Comparison of ENCODE assay signal across 8 cellular contexts in the genomic region with DNA sequence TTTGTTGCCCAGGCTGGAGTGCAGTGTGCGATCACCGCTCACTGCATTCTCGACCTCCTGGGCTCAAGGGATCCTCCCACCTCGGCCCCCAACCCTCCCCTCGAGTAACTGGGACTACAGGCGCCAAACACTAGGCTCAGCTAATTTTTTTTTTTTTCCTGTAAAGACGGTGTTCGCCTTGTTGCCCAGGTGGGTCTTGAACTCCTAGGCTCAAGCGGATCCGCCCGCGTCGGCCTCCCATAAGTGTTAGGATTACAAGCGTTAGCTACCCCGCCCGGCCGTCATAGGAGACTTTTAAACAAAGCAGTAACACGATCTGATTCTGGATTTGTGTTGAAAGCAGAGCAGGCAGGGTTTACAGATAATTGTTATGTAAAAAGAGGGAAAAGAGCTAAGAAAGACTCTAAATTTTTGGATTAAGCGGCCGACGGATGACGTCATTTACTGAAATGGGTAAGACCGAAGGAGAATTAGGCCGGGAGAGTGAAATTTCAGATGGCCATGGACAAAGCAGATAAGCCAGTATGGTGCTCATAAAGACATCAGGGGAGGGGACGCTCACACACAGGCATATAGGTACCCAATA. TPM values are rescaled to one million over a fixed set of nuclear protein-coding genes. Genes with fewer than 3 reads are reported as not detected.
DNase-seq lines count a peak whose midpoint lies in the region; ATAC-seq, FAIRE-seq and TF ChIP-seq lines count a peak whose summit lies in the region.

No MANE protein-coding gene starts in this region.

- H3K4me2 ChIP-seq in K562 (ENCODE audit: insufficient read depth, low read length), result peak overlapping the region; percentile 91

- peaks cover 8% of the 10 kb centered on the region; the same call in 1 of the 2 replicates for H4K20me1 ChIP-seq in K562 (replicated peaks; ENCODE audit: control insufficient read depth, insufficient read depth, low read length)

- H3K4me1 ChIP-seq in K562 (replicated peaks in 1 of 2; ENCODE audit: control insufficient read depth in 2 of 2, insufficient read depth in 2 of 2, low read length in 2 of 2), result peaks cover 4 to 24% of the 10 kb centered on the region in 2 experiments; a peak in 3 of 5 replicates
- peaks cover 45 to 55% (median 46%) of the 10 kb centered on the region in 3 donors for H3K4me1 ChIP-seq in skeletal muscle tissue (ENCODE audit: control insufficient read depth in 3 of 3, insufficient read depth in 3 of 3, low read length in 3 of 3)

- DNase-seq in COLO668 (lab: John Stamatoyannopoulos, UW; ENCODE audit: unreplicated experiment) (peak; percentile 71), HL-60 (ENCODE audit: low read depth in 1 of 2, low spot score in 1 of 2) (no peak), RWPE1 (ENCODE audit: low spot score) (no peak), K562 (ENCODE audit: extremely low read depth in 1 of 4, low spot score in 3 of 4) (no peak), inferior parietal cortex (ENCODE audit: extremely low spot score) (peak; percentile 71), hepatic stellate cell (ENCODE audit: low spot score) (no peak)

- H3K9me1 ChIP-seq in K562 (ENCODE audit: control insufficient read depth, insufficient read depth, low read length), result no peaks in the 10 kb centered on the region

- H3K36me3 ChIP-seq in K562 (ENCODE audit: control insufficient read depth, insufficient read depth, low read length) (peaks cover 20% of the 10 kb centered on the region; the same call in 2 of the 3 replicates), skeletal muscle tissue (ENCODE audit: control insufficient read depth in 3 of 3, insufficient read depth in 3 of 3, low read length in 3 of 3) (peaks cover 0 to 2% (median 0%) of the 10 kb centered on the region in 3 donors)

- no peak for TF ChIP-seq EP300 in K562 (IDR thresholded peaks at IDR 0.05; ENCODE audit: low read length)

- H3K9me3 ChIP-seq in K562 (replicated peaks; ENCODE audit: control insufficient read depth, insufficient read depth, low read depth, low read length), result no peaks in the 10 kb centered on the region
- H3K9me3 ChIP-seq in skeletal muscle tissue (ENCODE audit: control insufficient read depth in 3 of 3, low read length in 3 of 3), result no peaks in the 10 kb centered on the region

- no peak for TF ChIP-seq RAD21 in K562 (CRISPR knock-in tag; conservative IDR thresholded peaks at IDR 0.05 in 1 of 2, IDR thresholded peaks at IDR 0.05 in 1 of 2)

- TSS peak; percentile 86 for BruUV-seq in K562 (replicated peaks; lab: Mats Ljungman, UMichigan)

- H3K79me2 ChIP-seq in K562 (ENCODE audit: control insufficient read depth, insufficient read depth, low read length), result peaks cover 89% of the 10 kb centered on the region

- H3K9ac ChIP-seq in K562 (ENCODE audit: insufficient read depth in 1 of 2, low read depth in 2 of 2, low read length in 2 of 2), result peak overlapping the region; percentile 95 to 99
- H3K9ac ChIP-seq in skeletal muscle tissue (ENCODE audit: low read depth in 1 of 3, low read length in 3 of 3), result peak overlapping the region; percentile 95 to 99 (median 98)

- no peak for FAIRE-seq in K562 (lab: Jason Lieb, UNC)

- H3K27ac ChIP-seq in HL-60 (replicated peaks), result peak overlapping the region; percentile 93
- peak overlapping the region; percentile 100 for H3K27ac ChIP-seq in RWPE1
- peak overlapping the region; percentile 98 for H3K27ac ChIP-seq in K562 (ENCODE audit: extremely low read depth, low read depth, low read length)
- H3K27ac ChIP-seq in skeletal muscle tissue (ENCODE audit: low read depth, low read length), result peak overlapping the region; percentile 97

- POLR2A ChIA-PET in RWPE1 (lab: Yijun Ruan, JAX; ENCODE audit: low non-redundant PET) (interaction anchor here (1.5 to 2.0 kb wide), 2 partner anchors 9 to 13 kb away, joined by 4 to 7 read pairs; no protein-coding TSS in a partner anchor), K562 (lab: Yijun Ruan, JAX) (interaction anchor here (0.6 to 2.7 kb wide), 18 partner anchors 8 to 425 kb away, joined by 3 to 18 read pairs (median 4); no protein-coding TSS in a partner anchor)

- no peak for TF ChIP-seq POLR2A in K562 (conservative IDR thresholded peaks at IDR 0.05)

- peak; percentile 9 for ATAC-seq in GM19467 (IDR thresholded peaks at IDR 0.05; ENCODE audit: unreplicated experiment)
- peak; percentile 21 for ATAC-seq in K562

- TF ChIP-seq CTCF in HL-60 (IDR thresholded peaks at IDR 0.05; ENCODE audit: insufficient read depth, low read length) (no peak), RWPE1 (conservative IDR thresholded peaks at IDR 0.05; ENCODE audit: low read depth) (no peak), K562 (IDR thresholded peaks at IDR 0.05 in 2 of 3, conservative IDR thresholded peaks at IDR 0.05 in 1 of 3; ENCODE audit: insufficient read depth in 2 of 3, low read depth in 1 of 3, low read length in 3 of 3) (no peak)

- intact Hi-C loops in K562 (cut with micrococcal nuclease), result no loop called here

- in situ Hi-C loops in K562 (cut with MboI), result no loop called here

- no peaks in the 10 kb centered on the region for H3K27me3 ChIP-seq in HL-60 (ENCODE audit: insufficient read depth, poor library complexity, severe bottlenecking)
- H3K27me3 ChIP-seq in K562 (ENCODE audit: control insufficient read depth in 2 of 2, insufficient read depth in 2 of 2, low read length in 2 of 2), result no peaks in the 10 kb centered on the region
- no peaks in the 10 kb centered on the region for H3K27me3 ChIP-seq in skeletal muscle tissue (ENCODE audit: control insufficient read depth in 3 of 3, insufficient read depth in 3 of 3, low read length in 3 of 3)

- WGBS in K562 (ENCODE audit: insufficient coverage, low coverage, missing lambda C conversion rate), result under 1% methylated on average over 24 of the region's 25 CpGs

- CTCF ChIA-PET in RWPE1 (lab: Yijun Ruan, JAX) (interaction anchor here (0.6 to 1.3 kb wide), 4 partner anchors 8 to 80 kb away, joined by 3 to 5 read pairs (median 4); no protein-coding TSS in a partner anchor), K562 (lab: Yijun Ruan, JAX; ENCODE audit: low intra/inter-chr PET ratio) (no interaction called here)

- peak overlapping the region; percentile 97 for H2AFZ ChIP-seq in K562 (ENCODE audit: low read depth, low read length)

- H3K4me3 ChIP-seq in HL-60 (replicated peaks; ENCODE audit: insufficient read depth, low read length), result peak overlapping the region; percentile 90
- peak overlapping the region; percentile 76 for H3K4me3 ChIP-seq in K562
- peak overlapping the region; percentile 87 to 96 (median 93) for H3K4me3 ChIP-seq in skeletal muscle tissue (ENCODE audit: low read length in 3 of 3)

TF ChIP-seq in K562, 482 proteins besides CTCF, POLR2A, EP300 and RAD21 (continues in another document):
- TF ChIP-seq CREBBP (IDR thresholded peaks at IDR 0.05; ENCODE audit: low read depth, low read length) (no peak), TFAP4 (CRISPR knock-in tag; IDR thresholded peaks at IDR 0.05; ENCODE audit: borderline replicate concordance) (no peak), FOXK2 (conservative IDR thresholded peaks at IDR 0.05 in 1 of 2, IDR thresholded peaks at IDR 0.05 in 1 of 2; ENCODE audit: low read depth in 2 of 2) (no peak), ZNF436 (CRISPR knock-in tag; IDR thresholded peaks at IDR 0.05) (no peak), ETS2 (tag; IDR thresholded peaks at IDR 0.05; ENCODE audit: borderline replicate concordance, poor library complexity, severe bottlenecking) (no peak)

RNA-seq across cellular contexts. Expression of gene TSTD2, which starts 0.7 kb away (rescaled TPM):
- total RNA-seq in K562 (2011; cell fraction: chromatin; rRNA removed; ENCODE audit: low replicate concordance), result 45.9 and 90.8 TPM in 2 replicates
- 25.0 and 29.2 TPM in 2 replicates for total RNA-seq in K562 (2011; cell fraction: nucleolus; rRNA removed)
- total RNA-seq in K562 (2011; cell fraction: nucleoplasm; rRNA removed), result 43.0 and 55.8 TPM in 2 replicates
- 16.8 and 16.9 TPM in 2 replicates for total RNA-seq in K562 (2014; rRNA removed)
- 14.8 and 15.8 TPM in 2 replicates for total RNA-seq in K562 (2014; rRNA removed; fragmentation: Illumina TruSeq; extraction: Trizol)
- 13.9 and 14.2 TPM in 2 replicates for total RNA-seq in K562 (2015; rRNA removed; fragmentation: Illumina TruSeq; extraction: Trizol)
- total RNA-seq in K562 (2021), result 20.0 and 20.4 TPM in 2 replicates
- 36.7 and 37.0 TPM in 2 replicates for polyA plus RNA-seq in K562 (2011; rRNA removed)
- 17.5 and 22.9 TPM in 2 replicates for polyA plus RNA-seq in K562 (2011; cell fraction: cytosol; rRNA removed)
- polyA plus RNA-seq in K562 (2011; cell fraction: nucleus; rRNA removed), result 47.0 and 54.9 TPM in 2 replicates
- polyA plus RNA-seq in K562 (2012), result 11.8 and 18.5 TPM in 2 replicates
- 18.6 and 22.2 TPM in 2 replicates for polyA plus RNA-seq in K562 (2014; fragmentation: Illumina TruSeq; extraction: Trizol)
- polyA plus RNA-seq in K562 (2014; fragmentation: Nextera tagmentation; extraction: Ambion mirVana), result 10 to 100 TPM; 10.1 to 19.0 TPM
- polyA plus RNA-seq in K562 (2014; rRNA removed), result 20.6 and 20.9 TPM in 2 replicates
- 32.6 and 36.5 TPM in 2 replicates for polyA minus RNA-seq in K562 (2011; rRNA and poly(A)+ RNA removed)
- polyA minus RNA-seq in K562 (2011; cell fraction: cytosol; rRNA and poly(A)+ RNA removed), result 15.0 and 17.8 TPM in 2 replicates
- polyA minus RNA-seq in K562 (2011; cell fraction: nucleus; rRNA and poly(A)+ RNA removed), result 19.5 and 34.8 TPM in 2 replicates
- total RNA-seq in skeletal muscle tissue, result 21.4 TPM

RNA-seq across cellular contexts. Expression of gene NCBP1, which starts 1.1 kb away (rescaled TPM):
- 50.3 and 119 TPM in 2 replicates for total RNA-seq in K562 (2011; cell fraction: chromatin; rRNA removed; ENCODE audit: low replicate concordance)
- total RNA-seq in K562 (2011; cell fraction: nucleolus; rRNA removed), result 30.9 and 32.9 TPM in 2 replicates
- total RNA-seq in K562 (2011; cell fraction: nucleoplasm; rRNA removed), result 50.1 and 77.7 TPM in 2 replicates
- 47.5 and 56.2 TPM in 2 replicates for total RNA-seq in K562 (2014; rRNA removed)
- total RNA-seq in K562 (2014; rRNA removed; fragmentation: Illumina TruSeq; extraction: Trizol), result 62.3 and 67.2 TPM in 2 replicates
- 52.8 and 57.5 TPM in 2 replicates for total RNA-seq in K562 (2015; rRNA removed; fragmentation: Illumina TruSeq; extraction: Trizol)
- total RNA-seq in K562 (2021), result 59.6 and 60.2 TPM in 2 replicates
- 51.4 and 69.7 TPM in 2 replicates for polyA plus RNA-seq in K562 (2011; rRNA removed)
- polyA plus RNA-seq in K562 (2011; cell fraction: cytosol; rRNA removed), result 15.0 and 20.9 TPM in 2 replicates
- 45.1 and 51.8 TPM in 2 replicates for polyA plus RNA-seq in K562 (2011; cell fraction: nucleus; rRNA removed)
- polyA plus RNA-seq in K562 (2012), result 36.5 and 42.5 TPM in 2 replicates
- polyA plus RNA-seq in K562 (2014; fragmentation: Illumina TruSeq; extraction: Trizol), result 55.7 and 64.6 TPM in 2 replicates
- 10 to 100 TPM; 29.4 to 37.1 TPM for polyA plus RNA-seq in K562 (2014; fragmentation: Nextera tagmentation; extraction: Ambion mirVana)
- polyA plus RNA-seq in K562 (2014; rRNA removed), result 41.7 and 55.5 TPM in 2 replicates
- polyA minus RNA-seq in K562 (2011; rRNA and poly(A)+ RNA removed), result 76.3 and 88.4 TPM in 2 replicates
- polyA minus RNA-seq in K562 (2011; cell fraction: cytosol; rRNA and poly(A)+ RNA removed), result 23.4 and 31.7 TPM in 2 replicates
- polyA minus RNA-seq in K562 (2011; cell fraction: nucleus; rRNA and poly(A)+ RNA removed), result 36.9 and 68.3 TPM in 2 replicates
- 50.1 TPM for total RNA-seq in skeletal muscle tissue

Comparison
In these comparisons a context has a peak if more than half of its experiments do, and no peak if none do; other contexts are left out.
1. DNase-seq: peak in COLO668 (single experiment) and inferior parietal cortex (single experiment); none in HL-60 (0 of 2), RWPE1 (single experiment), K562 (0 of 4) and hepatic stellate cell (single experiment).
2. Peak in every context shown above with its lines, with median percentiles within 50 percentile points of each other: H3K27ac ChIP-seq and H3K4me3 ChIP-seq.